Comparison of ENCODE assay signal across 8 cellular contexts in genomic region chr7:10939237-10939910, GRCh38. TPM values are rescaled to one million over a fixed set of nuclear protein-coding genes. Genes with fewer than 3 reads are reported as not detected.
DNase-seq lines count a peak whose midpoint lies in the region; ATAC-seq, FAIRE-seq and TF ChIP-seq lines count a peak whose summit lies in the region.

No MANE protein-coding gene starts in this region.

- in situ Hi-C loops in GM12878 (cut with MboI): loop anchor here (25.0 kb wide), 1 partner anchor 398 kb away; no protein-coding TSS in a partner anchor

- CTCF ChIA-PET in Caco-2 (lab: Charles Lee) (interaction anchor here (0.5 to 1.5 kb wide), 2 partner anchors 273 to 426 kb away, joined by 3 to 7 read pairs; no protein-coding TSS in a partner anchor), GM12878 (lab: Yijun Ruan, JAX) (no interaction called here)

- TF ChIP-seq CTCF in Caco-2 (IDR thresholded peaks at IDR 0.05; ENCODE audit: insufficient read depth in 1 of 2, low read depth in 1 of 2, low read length in 1 of 2, severe bottlenecking in 1 of 2, unreplicated experiment in 1 of 2) (no peak), HL-60 (IDR thresholded peaks at IDR 0.05; ENCODE audit: insufficient read depth, low read length) (no peak), GM12878 (IDR thresholded peaks at IDR 0.05 in 2 of 3, conservative IDR thresholded peaks at IDR 0.05 in 1 of 3; ENCODE audit: control insufficient read depth in 2 of 3, extremely low read depth in 1 of 3, insufficient read depth in 1 of 3, low read depth in 3 of 3, low read length in 3 of 3) (no peak), kidney epithelial cell (IDR thresholded peaks at IDR 0.05; ENCODE audit: insufficient read depth, low read length, poor library complexity, severe bottlenecking) (no peak), upper lobe of left lung (IDR thresholded peaks at IDR 0.05) (no peak)

- POLR2A ChIA-PET in Caco-2 (lab: Charles Lee) (interaction anchor here (0.5 to 3.0 kb wide), 2 partner anchors 34 to 70 kb away, joined by 4 to 49 read pairs; partner anchors contain the start of gene PHF14), GM12878 (lab: Charles Lee) (interaction anchor here (0.7 to 2.8 kb wide), 6 partner anchors 9 to 46 kb away, joined by 3 to 22 read pairs (median 5); partner anchors contain the start of gene PHF14)

- TF ChIP-seq RAD21 in GM12878 (IDR thresholded peaks at IDR 0.05; ENCODE audit: insufficient read depth, low read depth, low read length): no peak

- peaks cover 33% of the 10 kb centered on the region for H3K79me2 ChIP-seq in GM12878 (ENCODE audit: control insufficient read depth, insufficient read depth, low read length)

- H3K36me3 ChIP-seq in Caco-2 (ENCODE audit: control insufficient read depth, insufficient read depth, low read length): peaks cover 1% of the 10 kb centered on the region; the same call in 1 of the 2 replicates
- no peaks in the 10 kb centered on the region; a peak in 1 of 4 replicates for H3K36me3 ChIP-seq in GM12878 (ENCODE audit: control insufficient read depth in 2 of 2, insufficient read depth in 2 of 2, low read length in 1 of 2)
- H3K36me3 ChIP-seq in kidney epithelial cell (ENCODE audit: control insufficient read depth, insufficient read depth, low read length): no peaks in the 10 kb centered on the region
- peaks cover 0 to 18% (median 16%) of the 10 kb centered on the region in 4 donors for H3K36me3 ChIP-seq in upper lobe of left lung

- H3K9me3 Mint-ChIP-seq in Caco-2 (ENCODE audit: unreplicated experiment): no peaks in the 10 kb centered on the region

- H3K9me3 ChIP-seq in Caco-2: no peaks in the 10 kb centered on the region
- no peaks in the 10 kb centered on the region for H3K9me3 ChIP-seq in GM12878 (replicated peaks; ENCODE audit: control insufficient read depth, insufficient read depth, low read length)
- no peaks in the 10 kb centered on the region for H3K9me3 ChIP-seq in upper lobe of left lung

- H3K27ac ChIP-seq in HL-60 (replicated peaks): peak overlapping the region; percentile 98
- peak overlapping the region; percentile 98 for H3K27ac ChIP-seq in GM12878 (ENCODE audit: control insufficient read depth, insufficient read depth)
- peak overlapping the region; percentile 87 to 96 (median 93) for H3K27ac ChIP-seq in upper lobe of left lung

- 2% methylated on average over 18 of the region's 18 CpGs for WGBS in GM12878 (ENCODE audit: insufficient coverage, insufficient replicate concordance, low lambda C conversion rate, missing lambda C conversion rate)
- 1 to 3% methylated on average over 15 to 18 of the region's 18 CpGs for WGBS in upper lobe of left lung, 2 donors

- peak overlapping the region; percentile 98 for H2AFZ ChIP-seq in GM12878 (ENCODE audit: control insufficient read depth, low read depth, low read length)

- no peak overlapping the region for H3K4me3 Mint-ChIP-seq in Caco-2 (ENCODE audit: unreplicated experiment)

- H3K4me2 ChIP-seq in GM12878 (ENCODE audit: control insufficient read depth, insufficient read depth): peak overlapping the region; percentile 87

- RAD21 ChIA-PET in GM12878 (lab: Charles Lee; ENCODE audit: unreplicated experiment): interaction anchor here (1.5 to 2.6 kb wide), 4 partner anchors 11 to 38 kb away, joined by 3 to 15 read pairs (median 8); partner anchors contain the start of gene PHF14

- peak overlapping the region; percentile 91 for H3K9ac ChIP-seq in GM12878 (ENCODE audit: control insufficient read depth, insufficient read depth, low read length)

- TF ChIP-seq EP300 in GM12878 (IDR thresholded peaks at IDR 0.05; ENCODE audit: borderline replicate concordance in 1 of 2, control insufficient read depth in 1 of 2, low read depth in 2 of 2, low read length in 2 of 2): no peak
- TF ChIP-seq EP300 in upper lobe of left lung (IDR thresholded peaks at IDR 0.05): no peak

- TF ChIP-seq POLR2A in GM12878 (IDR thresholded peaks at IDR 0.05; ENCODE audit: low read depth, low read length) (no peak), upper lobe of left lung (IDR thresholded peaks at IDR 0.05) (no peak)

- H4K20me1 ChIP-seq in GM12878 (ENCODE audit: control insufficient read depth, insufficient read depth): no peaks in the 10 kb centered on the region

- H3K4me3 ChIP-seq in Caco-2 (ENCODE audit: low read depth, low read length) (peak overlapping the region; percentile 51), HL-60 (replicated peaks; ENCODE audit: insufficient read depth, low read length) (peak overlapping the region; percentile 91), GM12878 (peak overlapping the region; percentile 95), kidney epithelial cell (ENCODE audit: low read depth, low read length) (peak overlapping the region; percentile 60), upper lobe of left lung (peak overlapping the region; percentile 22 to 82 (median 71))

- ATAC-seq in GM21381 (IDR thresholded peaks at IDR 0.05; ENCODE audit: unreplicated experiment) (peak; percentile 22), GM12878 (peak; percentile 53), upper lobe of left lung (ENCODE audit: low FRiP score in 2 of 2) (peak; percentile 64 to 66)

- no peak for DNase-seq in Caco-2
- peak in 1 of 2 experiments; percentile 10 for DNase-seq in HL-60 (ENCODE audit: low read depth in 1 of 2, low spot score in 1 of 2)
- DNase-seq in GM12878 (ENCODE audit: low read depth, low spot score): no peak
- DNase-seq in kidney epithelial cell (ENCODE audit: low read depth): no peak
- DNase-seq in upper lobe of left lung: no peak
- DNase-seq in stimulated activated naive CD4-positive, alpha-beta T cell treated with Interleukin-2 at 50 U/mL for 16 hours (lab: John Stamatoyannopoulos, UW): no peak
- DNase-seq in hippocampal formation (lab: John Stamatoyannopoulos, UW): no peak

- intact Hi-C loops in Caco-2 (cut with micrococcal nuclease; ENCODE audit: unreplicated experiment): loop anchor here (2.0 kb wide), 1 partner anchor 51 kb away; no protein-coding TSS in a partner anchor
- intact Hi-C loops in GM12878 (cut with micrococcal nuclease; ENCODE audit: unreplicated experiment): no loop called here

- H3K27me3 Mint-ChIP-seq in Caco-2 (ENCODE audit: insufficient read depth, unreplicated experiment): no peaks in the 10 kb centered on the region

- SMC1A ChIA-PET in GM12878 (lab: Charles Lee; ENCODE audit: uncharacterized antibody, unreplicated experiment): interaction anchor here (0.5 to 4.6 kb wide), 6 partner anchors 9 to 273 kb away, joined by 3 to 29 read pairs (median 4); partner anchors contain the start of gene PHF14

- no peaks in the 10 kb centered on the region for H3K4me1 Mint-ChIP-seq in Caco-2 (ENCODE audit: low read depth, unreplicated experiment)

- H3K27ac Mint-ChIP-seq in Caco-2 (ENCODE audit: unreplicated experiment): no peak overlapping the region

- FAIRE-seq in GM12878 (lab: Jason Lieb, UNC): no peak

- H3K4me1 ChIP-seq in Caco-2 (peaks cover 3% of the 10 kb centered on the region; the same call in 1 of the 2 replicates), GM12878 (ENCODE audit: control insufficient read depth, insufficient read depth, low read length) (peaks cover 3% of the 10 kb centered on the region; the same call in 1 of the 2 replicates), upper lobe of left lung (peaks cover 20 to 47% (median 20%) of the 10 kb centered on the region in 4 donors)

- peaks cover 28% of the 10 kb centered on the region for H3K36me3 Mint-ChIP-seq in Caco-2 (ENCODE audit: insufficient read depth, unreplicated experiment)

- TSS peak; percentile 51 for BruUV-seq in Caco-2 (replicated peaks; lab: Mats Ljungman, UMichigan)
- TSS peak; percentile 66 for BruUV-seq in GM12878 (replicated peaks; lab: Mats Ljungman, UMichigan)

- no peaks in the 10 kb centered on the region for H3K27me3 ChIP-seq in Caco-2 (replicated peaks; ENCODE audit: control insufficient read depth, insufficient read depth, low read length)
- H3K27me3 ChIP-seq in HL-60 (ENCODE audit: insufficient read depth, poor library complexity, severe bottlenecking): no peaks in the 10 kb centered on the region
- H3K27me3 ChIP-seq in GM12878 (replicated peaks in 1 of 2; ENCODE audit: control insufficient read depth in 2 of 2, insufficient read depth in 2 of 2, low read length in 1 of 2): no peaks in the 10 kb centered on the region
- H3K27me3 ChIP-seq in kidney epithelial cell (ENCODE audit: control insufficient read depth, insufficient read depth, low read length): no peaks in the 10 kb centered on the region
- no peaks in the 10 kb centered on the region for H3K27me3 ChIP-seq in upper lobe of left lung

RNA-seq across cellular contexts. Expression of gene PHF14, which starts 34.3 kb away (rescaled TPM):
- total RNA-seq in Caco-2 (2022) (40.6 and 41.6 TPM in 2 replicates), GM12878 (2014; rRNA removed) (34.9 and 37.4 TPM in 2 replicates), GM12878 (2014; rRNA removed; fragmentation: Illumina TruSeq; extraction: Trizol) (47.1 and 50.0 TPM in 2 replicates), GM12878 (2021) (32.5 and 35.3 TPM in 2 replicates), kidney epithelial cell (32.4 and 40.4 TPM in 2 replicates), upper lobe of left lung (10 to 100 TPM; 19.0 to 85.9 (median 24.0) TPM)
- 294 and 332 TPM in 2 replicates for total RNA-seq in GM12878 (2013; cell fraction: nucleolus; rRNA removed)
- 9.8 TPM for polyA plus RNA-seq in GM12878 (2011; ENCODE audit: low read depth)
- polyA plus RNA-seq in GM12878 (2011; rRNA removed) (34.9 and 56.9 TPM in 2 replicates), GM12878 (2014; fragmentation: Illumina TruSeq; extraction: Trizol) (29.0 and 31.7 TPM in 2 replicates), GM12878 (2014; fragmentation: Nextera tagmentation; extraction: Ambion mirVana) (10 to 100 TPM; 25.3 to 30.9 TPM), GM12878 (2014; rRNA removed) (19.5 and 21.3 TPM in 2 replicates), GM12878 (2016; fragmentation: Nextera tagmentation; extraction: Ambion mirVana) (10 to 100 TPM; 23.5 to 24.4 TPM)
- polyA plus RNA-seq in GM12878 (2011; cell fraction: cytosol; rRNA removed): 11.7 and 13.9 TPM in 2 replicates
- 39.4 and 44.7 TPM in 2 replicates for polyA plus RNA-seq in GM12878 (2011; cell fraction: nucleus; rRNA removed)
- 17.7 and 17.9 TPM in 2 replicates for polyA plus RNA-seq in GM12878 (2012)
- polyA minus RNA-seq in GM12878 (2011; rRNA and poly(A)+ RNA removed): 40.0 and 70.5 TPM in 2 replicates
- 10.6 and 16.5 TPM in 2 replicates for polyA minus RNA-seq in GM12878 (2011; cell fraction: cytosol; rRNA and poly(A)+ RNA removed)
- 99.5 and 148 TPM in 2 replicates for polyA minus RNA-seq in GM12878 (2011; cell fraction: nucleus; rRNA and poly(A)+ RNA removed)
